Comparison of ENCODE assay signal across 13 cellular contexts in genomic region chr11:122020902-122021301, GRCh38.
A peak's percentile ranks its signal among the peaks of the same experiment; 100 is the strongest.
DNase-seq lines count a peak whose midpoint lies in the region; ATAC-seq, FAIRE-seq and TF ChIP-seq lines count a peak whose summit lies in the region.
"Had no signal": no experiment of that assay in that cellular context is flagged by ENCODE, and none has a peak within 500 bp of the region (broad histone marks: within the 10 kb centered on the region; RNA-seq: fewer than 3 reads in every experiment).

No MANE protein-coding gene starts in this region.

- TF ChIP-seq CTCF in GM12865 (IDR thresholded peaks at IDR 0.05; ENCODE audit: insufficient read depth, low read depth, low read length, missing control alignments) (no peak), OCI-LY1 (IDR thresholded peaks at IDR 0.05; ENCODE audit: low read length) (peak; percentile 30; the same call in 1 of the 2 replicates), progenitor cell of endocrine pancreas (IDR thresholded peaks at IDR 0.05; ENCODE audit: unreplicated experiment) (peak; percentile 54)

- H3K79me2 ChIP-seq in OCI-LY1 (ENCODE audit: insufficient read depth, low read length) = no peaks in the 10 kb centered on the region

- H3F3A ChIP-seq in OCI-LY1 (ENCODE audit: insufficient read depth, low read length) = no peaks in the 10 kb centered on the region

- POLR2A ChIA-PET in activated CD4-positive, alpha-beta T cell treated with anti-CD3 and anti-CD28 coated beads for 36 hours (lab: Charles Lee) = no interaction called here
- POLR2A ChIA-PET in activated CD8-positive, alpha-beta T cell treated with anti-CD3 and anti-CD28 coated beads, Interleukin-2, amount 10 ng/mL, durations not matched to agents 7 days and 5 days (lab: Charles Lee) = no interaction called here

- no peak overlapping the region for H3K4me3 ChIP-seq in GM12865 (ENCODE audit: low read depth, low read length)
- no peak overlapping the region for H3K4me3 ChIP-seq in OCI-LY1 (ENCODE audit: low read depth, low read length, poor library complexity, severe bottlenecking)

- H3K9me2 ChIP-seq in OCI-LY1 (ENCODE audit: low read depth, low read length) = no peaks in the 10 kb centered on the region

- H2AFZ ChIP-seq in OCI-LY1 (ENCODE audit: low read length) = no peak overlapping the region

- no peaks in the 10 kb centered on the region for H3K4me1 Mint-ChIP-seq in progenitor cell of endocrine pancreas (ENCODE audit: low read depth)
- H3K4me1 Mint-ChIP-seq in activated CD4-positive, alpha-beta T cell treated with anti-CD3 and anti-CD28 coated beads for 36 hours = no peaks in the 10 kb centered on the region
- H3K4me1 Mint-ChIP-seq in activated CD8-positive, alpha-beta T cell treated with anti-CD3 and anti-CD28 coated beads, Interleukin-2, amount 10 ng/mL, durations not matched to agents 7 days and 5 days (ENCODE audit: low read depth) = no peaks in the 10 kb centered on the region

- no peaks in the 10 kb centered on the region for H3K27me3 ChIP-seq in OCI-LY1 (ENCODE audit: insufficient read depth, low read length)

- no peak overlapping the region for H3K4me2 ChIP-seq in OCI-LY1 (ENCODE audit: low read length)

- H3K4me1 ChIP-seq in OCI-LY1 (ENCODE audit: insufficient read depth, low read length, severe bottlenecking) = no peaks in the 10 kb centered on the region

- no peaks in the 10 kb centered on the region for H4K20me1 ChIP-seq in OCI-LY1 (ENCODE audit: insufficient read depth, low read length)

- no peaks in the 10 kb centered on the region for H3K9me3 ChIP-seq in OCI-LY1 (ENCODE audit: low read length)

- H3K36me3 ChIP-seq in OCI-LY1 (ENCODE audit: insufficient read depth, low read length) = no peaks in the 10 kb centered on the region

- CTCF ChIA-PET in activated CD4-positive, alpha-beta T cell treated with anti-CD3 and anti-CD28 coated beads for 36 hours (lab: Charles Lee) = no interaction called here
- CTCF ChIA-PET in activated CD8-positive, alpha-beta T cell treated with anti-CD3 and anti-CD28 coated beads, Interleukin-2, amount 10 ng/mL, durations not matched to agents 7 days and 5 days (lab: Charles Lee) = no interaction called here

- H3K9ac ChIP-seq in OCI-LY1 (ENCODE audit: low read length) = no peak overlapping the region

- H3K36me3 Mint-ChIP-seq in progenitor cell of endocrine pancreas (ENCODE audit: insufficient read depth) = no peaks in the 10 kb centered on the region
- no peaks in the 10 kb centered on the region for H3K36me3 Mint-ChIP-seq in activated CD4-positive, alpha-beta T cell treated with anti-CD3 and anti-CD28 coated beads for 36 hours (ENCODE audit: low read depth)
- no peaks in the 10 kb centered on the region for H3K36me3 Mint-ChIP-seq in activated CD8-positive, alpha-beta T cell treated with anti-CD3 and anti-CD28 coated beads, Interleukin-2, amount 10 ng/mL, durations not matched to agents 7 days and 5 days (ENCODE audit: low read depth)

- no peak overlapping the region for H3K27ac Mint-ChIP-seq in progenitor cell of endocrine pancreas
- no peak overlapping the region for H3K27ac Mint-ChIP-seq in activated CD4-positive, alpha-beta T cell treated with anti-CD3 and anti-CD28 coated beads for 36 hours
- no peak overlapping the region for H3K27ac Mint-ChIP-seq in activated CD8-positive, alpha-beta T cell treated with anti-CD3 and anti-CD28 coated beads, Interleukin-2, amount 10 ng/mL, durations not matched to agents 7 days and 5 days
- H3K27ac Mint-ChIP-seq: activated T-cell treated with anti-CD3 and anti-CD28 coated beads, Interleukin-2, amount 50 U/mL, for 24 hours; stimulated activated naive CD8-positive, alpha-beta T cell treated with anti-CD3 and anti-CD28 coated beads, Interleukin-15, Interleukin-2, amounts not matched to agents 100 ng/mL and 50 ng/mL, for 24 hours had no signal

- H3K4me3 Mint-ChIP-seq in progenitor cell of endocrine pancreas (ENCODE audit: low read depth) = no peak overlapping the region
- no peak overlapping the region for H3K4me3 Mint-ChIP-seq in activated CD4-positive, alpha-beta T cell treated with anti-CD3 and anti-CD28 coated beads for 36 hours
- H3K4me3 Mint-ChIP-seq in activated CD8-positive, alpha-beta T cell treated with anti-CD3 and anti-CD28 coated beads, Interleukin-2, amount 10 ng/mL, durations not matched to agents 7 days and 5 days = no peak overlapping the region
- H3K4me3 Mint-ChIP-seq: activated T-cell treated with anti-CD3 and anti-CD28 coated beads, Interleukin-2, amount 50 U/mL, for 24 hours; stimulated activated naive CD8-positive, alpha-beta T cell treated with anti-CD3 and anti-CD28 coated beads, Interleukin-15, Interleukin-2, amounts not matched to agents 100 ng/mL and 50 ng/mL, for 24 hours had no signal

- peak; percentile 2 for DNase-seq in GM12865 (ENCODE audit: low read depth)
- DNase-seq in progenitor cell of endocrine pancreas (ENCODE audit: low spot score, unreplicated experiment) = no peak
- DNase-seq in activated CD4-positive, alpha-beta T cell treated with anti-CD3 and anti-CD28 coated beads for 36 hours = no peak
- DNase-seq in stimulated activated CD4-positive, alpha-beta T cell treated with anti-CD3 and anti-CD28 coated beads, Interleukin-2, amount 100 ng/mL, for 48 hours = no peak
- DNase-seq in activated CD8-positive, alpha-beta T cell treated with anti-CD3 and anti-CD28 coated beads, Interleukin-2, amount 10 ng/mL, durations not matched to agents 7 days and 5 days = no peak
- DNase-seq: activated T-cell treated with anti-CD3 and anti-CD28 coated beads, Interleukin-2, amount 50 U/mL, for 24 hours; NCI-H1436; small intestine had no signal

- no peaks in the 10 kb centered on the region for H3K9me3 Mint-ChIP-seq in progenitor cell of endocrine pancreas (ENCODE audit: low read depth)
- no peaks in the 10 kb centered on the region for H3K9me3 Mint-ChIP-seq in activated CD4-positive, alpha-beta T cell treated with anti-CD3 and anti-CD28 coated beads for 36 hours (ENCODE audit: low read depth)
- no peaks in the 10 kb centered on the region for H3K9me3 Mint-ChIP-seq in activated CD8-positive, alpha-beta T cell treated with anti-CD3 and anti-CD28 coated beads, Interleukin-2, amount 10 ng/mL, durations not matched to agents 7 days and 5 days (ENCODE audit: insufficient read depth)
- H3K9me3 Mint-ChIP-seq: activated T-cell treated with anti-CD3 and anti-CD28 coated beads, Interleukin-2, amount 50 U/mL, for 24 hours; stimulated activated naive CD8-positive, alpha-beta T cell treated with anti-CD3 and anti-CD28 coated beads, Interleukin-15, Interleukin-2, amounts not matched to agents 100 ng/mL and 50 ng/mL, for 24 hours had no signal

- intact Hi-C loops in activated CD4-positive, alpha-beta T cell treated with anti-CD3 and anti-CD28 coated beads for 36 hours (cut with DNase I, micrococcal nuclease) = no loop called here

- no peaks in the 10 kb centered on the region for H3K27me3 Mint-ChIP-seq in progenitor cell of endocrine pancreas
- H3K27me3 Mint-ChIP-seq in activated CD4-positive, alpha-beta T cell treated with anti-CD3 and anti-CD28 coated beads for 36 hours = peaks cover 6% of the 10 kb centered on the region
- no peaks in the 10 kb centered on the region for H3K27me3 Mint-ChIP-seq in activated CD8-positive, alpha-beta T cell treated with anti-CD3 and anti-CD28 coated beads, Interleukin-2, amount 10 ng/mL, durations not matched to agents 7 days and 5 days (ENCODE audit: low read depth)

- FAIRE-seq in endometrium (lab: Jason Lieb, UNC) = peak; percentile 23
- FAIRE-seq: keratinocyte, small intestine had no signal

- no peak overlapping the region for H3K27ac ChIP-seq in OCI-LY1 (ENCODE audit: low read depth, low read length, poor library complexity, severe bottlenecking)

- no peak for ATAC-seq in activated CD4-positive, alpha-beta T cell treated with anti-CD3 and anti-CD28 coated beads for 36 hours
- no peak for ATAC-seq in HG03159 (IDR thresholded peaks at IDR 0.05; ENCODE audit: unreplicated experiment)
- no peak for ATAC-seq in activated CD8-positive, alpha-beta T cell treated with anti-CD3 and anti-CD28 coated beads, Interleukin-2, amount 10 ng/mL, durations not matched to agents 7 days and 5 days
